ENCODE assay signal across 8 cellular contexts in the genomic region with DNA sequence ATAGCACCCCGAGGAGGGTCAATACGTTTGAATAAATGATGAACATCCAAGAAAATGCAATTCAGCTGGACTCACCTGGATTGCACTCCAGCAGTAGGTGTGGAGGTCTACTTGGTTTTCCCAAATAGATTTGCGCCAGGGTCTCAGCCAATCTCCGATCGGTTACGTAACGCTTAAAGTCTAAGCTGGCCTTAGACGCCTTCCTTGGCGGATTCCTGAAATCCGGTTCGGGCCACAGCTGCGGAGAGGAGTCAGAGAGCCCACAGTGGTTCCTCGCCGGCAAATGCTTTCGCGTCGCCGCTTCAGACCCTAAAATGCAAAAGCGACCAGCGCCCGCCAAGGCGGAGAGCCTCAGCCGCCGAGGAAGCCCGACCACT. TPM values are rescaled to one million over a fixed set of nuclear protein-coding genes. Genes with fewer than 3 reads are reported as not detected.
DNase-seq lines count a peak whose midpoint lies in the region; ATAC-seq, FAIRE-seq and TF ChIP-seq lines count a peak whose summit lies in the region.

No MANE protein-coding gene starts in this region.

- DNase-seq in CD4-positive, alpha-beta T cell, result no peak
- peak; percentile 13 for DNase-seq in HEK293T (ENCODE audit: extremely low spot score)
- DNase-seq in T-helper 17 cell, result no peak
- DNase-seq in heart right ventricle, result no peak
- no peak for DNase-seq in sigmoid colon
- DNase-seq in NOMO-1 treated with DMSO at 0.1 percent for 48 hours (lab: John Stamatoyannopoulos, UW; ENCODE audit: unreplicated experiment), result no peak
- DNase-seq in D721Med (ENCODE audit: insufficient read length, low spot score), result no peak
- no peak for DNase-seq in DMS153 treated with DMSO at 0.1 percent for 48 hours (lab: John Stamatoyannopoulos, UW; ENCODE audit: unreplicated experiment)

- peaks cover 54% of the 10 kb centered on the region for H3K4me1 Mint-ChIP-seq in CD4-positive, alpha-beta T cell (ENCODE audit: low read depth)
- peaks cover 23% of the 10 kb centered on the region for H3K4me1 Mint-ChIP-seq in T-helper 17 cell

- H3K27ac Mint-ChIP-seq in CD4-positive, alpha-beta T cell, result peak overlapping the region; percentile 96
- peak overlapping the region; percentile 96 for H3K27ac Mint-ChIP-seq in T-helper 17 cell

- TF ChIP-seq POLR2A in sigmoid colon (IDR thresholded peaks at IDR 0.05), result no peak

- no peak for FAIRE-seq in D721Med (lab: Jason Lieb, UNC)

- POLR2A ChIA-PET in CD4-positive, alpha-beta T cell (lab: Charles Lee), result interaction anchor here (1.1 to 2.0 kb wide), 8 partner anchors 13 to 1730 kb away, joined by 3 to 11 read pairs (median 6); a partner anchor contains a TSS
- POLR2A ChIA-PET in HEK293T (lab: Yijun Ruan, JAX), result no interaction called here

- ATAC-seq in CD4-positive, alpha-beta T cell (ENCODE audit: poor library complexity), result no peak
- ATAC-seq in T-helper 17 cell, result no peak
- ATAC-seq in heart right ventricle, result peak in 6 of 8 donors; percentile 1 to 12 (median 2)

- intact Hi-C loops in CD4-positive, alpha-beta T cell (cut with DNase I, micrococcal nuclease), result loop anchor here (5.0 to 10.0 kb wide), 8 partner anchors 37 to 1911 kb away; a partner anchor contains a TSS
- intact Hi-C loops in heart right ventricle (cut with DNase I), result loop anchor here in 7 of 10 donors (2.0 to 10.0 kb wide), 10 partner anchors 42 to 133 kb away; no protein-coding TSS in a partner anchor
- intact Hi-C loops in sigmoid colon (cut with DNase I), result loop anchor here (2.0 to 10.0 kb wide), 6 partner anchors 59 to 539 kb away; a partner anchor contains a TSS

- peaks cover 0 to 56% (median 52%) of the 10 kb centered on the region in 9 donors for H3K4me1 ChIP-seq in heart right ventricle
- peaks cover 0 to 55% (median 43%) of the 10 kb centered on the region in 4 donors for H3K4me1 ChIP-seq in sigmoid colon

- H3K36me3 ChIP-seq in heart right ventricle (peaks cover 0 to 35% (median 17%) of the 10 kb centered on the region in 9 donors), sigmoid colon (peaks cover 0 to 20% (median 0%) of the 10 kb centered on the region in 4 donors)

- peak overlapping the region; percentile 97 for H3K4me3 Mint-ChIP-seq in CD4-positive, alpha-beta T cell
- H3K4me3 Mint-ChIP-seq in T-helper 17 cell, result peak overlapping the region; percentile 98

- H3K4me3 ChIP-seq in heart right ventricle (peak overlapping the region; percentile 75 to 98 (median 89)), sigmoid colon (peak overlapping the region; percentile 79 to 96 (median 84))

- H3K27me3 ChIP-seq in CD4-positive, alpha-beta T cell (ENCODE audit: control insufficient read depth, insufficient read depth, low read length), result no peaks in the 10 kb centered on the region
- H3K27me3 ChIP-seq in heart right ventricle (no peaks in the 10 kb centered on the region), sigmoid colon (no peaks in the 10 kb centered on the region)

- peaks cover 37% of the 10 kb centered on the region for H3K36me3 Mint-ChIP-seq in CD4-positive, alpha-beta T cell (ENCODE audit: low read depth)
- H3K36me3 Mint-ChIP-seq in T-helper 17 cell (ENCODE audit: low read depth), result peaks cover 3% of the 10 kb centered on the region

- CTCF ChIA-PET in CD4-positive, alpha-beta T cell (lab: Charles Lee), result no interaction called here
- CTCF ChIA-PET in HEK293T (lab: Yijun Ruan, JAX), result no interaction called here

- 0% methylated on average over 25 of the region's 25 CpGs for WGBS in heart right ventricle, 2 donors
- WGBS in sigmoid colon, 2 donors, result 0 to 1% methylated on average over 25 of the region's 25 CpGs

- H3K9me3 Mint-ChIP-seq in CD4-positive, alpha-beta T cell, result no peaks in the 10 kb centered on the region

- H3K9me3 ChIP-seq in CD4-positive, alpha-beta T cell (ENCODE audit: control insufficient read depth, low read length), result no peaks in the 10 kb centered on the region
- H3K9me3 ChIP-seq in T-helper 17 cell (ENCODE audit: control insufficient read depth, low read length, poor library complexity, severe bottlenecking) (no peaks in the 10 kb centered on the region), heart right ventricle (no peaks in the 10 kb centered on the region), sigmoid colon (no peaks in the 10 kb centered on the region)

- peak overlapping the region; percentile 89 for H3K27ac ChIP-seq in CD4-positive, alpha-beta T cell (ENCODE audit: low read depth, low read length)
- H3K27ac ChIP-seq in heart right ventricle (peak overlapping the region in 9 of 10 donors; percentile 60 to 97 (median 93)), sigmoid colon (peak overlapping the region; percentile 92 to 99 (median 98))

- no peaks in the 10 kb centered on the region for H3K27me3 Mint-ChIP-seq in CD4-positive, alpha-beta T cell
- no peaks in the 10 kb centered on the region for H3K27me3 Mint-ChIP-seq in T-helper 17 cell

- no peak for TF ChIP-seq EP300 in sigmoid colon (IDR thresholded peaks at IDR 0.05)

- no peak for TF ChIP-seq CTCF in CD4-positive, alpha-beta T cell (IDR thresholded peaks at IDR 0.05)
- TF ChIP-seq CTCF in heart right ventricle (IDR thresholded peaks at IDR 0.05) (no peak), sigmoid colon (IDR thresholded peaks at IDR 0.05) (no peak), D721Med (IDR thresholded peaks at IDR 0.05; ENCODE audit: insufficient read depth, missing control alignments) (no peak)

TF ChIP-seq in HEK293T, 16 proteins besides CTCF, POLR2A, EP300 and RAD21:
- TF ChIP-seq ELF4 (IDR thresholded peaks at IDR 0.05) (no peak), CTBP1 (IDR thresholded peaks at IDR 0.05; ENCODE audit: borderline replicate concordance) (no peak), LEF1 (IDR thresholded peaks at IDR 0.05; ENCODE audit: borderline replicate concordance) (no peak), ZNF384 (IDR thresholded peaks at IDR 0.05) (no peak)
TF ChIP-seq in HEK293T: peak in this region for 0.

RNA-seq across cellular contexts. Expression of a gene that starts 0.3 kb away (rescaled TPM):
- total RNA-seq in CD4-positive, alpha-beta T cell, result 1 to 10 TPM; 8.0 to 9.0 TPM
- total RNA-seq in T-helper 17 cell (10 to 100 TPM in 1 of 2 donors, 1 to 10 TPM in 1; 6.7 to 10.2 TPM), heart right ventricle (10 to 100 TPM; 10.1 to 16.5 (median 13.6) TPM), sigmoid colon (10 to 100 TPM in 3 of 4 donors, 1 to 10 TPM in 1; 4.7 to 13.9 (median 12.6) TPM)
- polyA plus RNA-seq in heart right ventricle (1 to 10 TPM; 2.9 to 9.9 TPM), sigmoid colon (10 to 100 TPM; 10.1 to 18.5 (median 15.0) TPM)

RNA-seq across cellular contexts. Expression of a gene that starts 0.5 kb away (rescaled TPM):
- 10 to 100 TPM; 71.9 to 72.6 TPM for total RNA-seq in CD4-positive, alpha-beta T cell
- total RNA-seq in T-helper 17 cell, result 10 to 100 TPM; 70.8 to 94.0 TPM
- 10 to 100 TPM; 13.1 to 24.4 (median 15.4) TPM for total RNA-seq in heart right ventricle
- 1 to 10 TPM; 5.6 to 6.6 TPM for polyA plus RNA-seq in heart right ventricle
- 10 to 100 TPM; 26.0 to 39.2 (median 31.9) TPM for total RNA-seq in sigmoid colon
- polyA plus RNA-seq in sigmoid colon, result 10 to 100 TPM in 2 of 3 donors, 1 to 10 TPM in 1; 9.0 to 15.3 (median 15.1) TPM

RNA-seq across cellular contexts. Expression of a gene that starts 58.7 kb away (rescaled TPM):
- 10 to 100 TPM; 18.8 to 19.6 TPM for total RNA-seq in CD4-positive, alpha-beta T cell
- total RNA-seq in T-helper 17 cell (10 to 100 TPM; 28.6 to 31.5 TPM), heart right ventricle (10 to 100 TPM in 3 of 10 donors, 1 to 10 TPM in 7; 6.1 to 13.9 (median 8.1) TPM), sigmoid colon (10 to 100 TPM; 14.6 to 23.8 (median 17.1) TPM)
- polyA plus RNA-seq in heart right ventricle (10 to 100 TPM in 1 of 2 donors, 1 to 10 TPM in 1; 5.9 to 10.0 TPM), sigmoid colon (10 to 100 TPM in 1 of 3 donors, 1 to 10 TPM in 2; 8.7 to 22.2 (median 9.0) TPM)

Comparison
In these comparisons a context has a peak if more than half of its experiments do, and no peak if none do; other contexts are left out.
1. ATAC-seq: peak in heart right ventricle (6 of 8); none in CD4-positive, alpha-beta T cell (single experiment) and T-helper 17 cell (single experiment).
2. Peak in every context shown above with its lines, with median percentiles within 50 percentile points of each other: H3K27ac ChIP-seq.